ENCODE assay signal across 26 cellular contexts in genomic region chr5:95531491-95531890, GRCh38. TPM values are rescaled to one million over a fixed set of nuclear protein-coding genes. Genes with fewer than 3 reads are reported as not detected.
DNase-seq lines count a peak whose midpoint lies in the region; ATAC-seq, FAIRE-seq and TF ChIP-seq lines count a peak whose summit lies in the region.
"Had no signal": no experiment of that assay in that cellular context is flagged by ENCODE, and none has a peak within 500 bp of the region (broad histone marks: within the 10 kb centered on the region; RNA-seq: fewer than 3 reads in every experiment).

No MANE protein-coding gene starts in this region.

- peak; percentile 50 for ATAC-seq in GM19395 (IDR thresholded peaks at IDR 0.05; ENCODE audit: unreplicated experiment)
- ATAC-seq in HG02610 (IDR thresholded peaks at IDR 0.05; ENCODE audit: unreplicated experiment) = peak; percentile 64
- ATAC-seq in T-cell (replicated peaks in 1 of 4) = no peak
- ATAC-seq: Panc1 had no signal

- H3K27ac Mint-ChIP-seq in T-cell = no peak overlapping the region
- H3K27ac Mint-ChIP-seq in nephron progenitor cell = no peak overlapping the region

- CTCF ChIA-PET in T-cell (lab: Charles Lee) = interaction anchor here (0.6 to 0.9 kb wide), 2 partner anchors 10 to 44 kb away, joined by 3 read pairs; no protein-coding TSS in a partner anchor

- H3K9me3 Mint-ChIP-seq in T-cell (no peaks in the 10 kb centered on the region), nephron progenitor cell (no peaks in the 10 kb centered on the region)

- H3K27me3 ChIP-seq in keratinocyte (ENCODE audit: control insufficient read depth, extremely low read depth, insufficient read depth, low read length) = no peaks in the 10 kb centered on the region

- H3K4me2 ChIP-seq in keratinocyte (ENCODE audit: control insufficient read depth, extremely low read depth, insufficient read depth, low read depth, low read length) = no peak overlapping the region

- H3K4me1 ChIP-seq in keratinocyte (ENCODE audit: control insufficient read depth, extremely low read depth, insufficient read depth, low read length) = no peaks in the 10 kb centered on the region

- no peak overlapping the region for H3K4me3 Mint-ChIP-seq in T-cell
- no peak overlapping the region for H3K4me3 Mint-ChIP-seq in nephron progenitor cell

- no peak for DNase-seq in D721Med (ENCODE audit: insufficient read length, low spot score)
- no peak for DNase-seq in keratinocyte (ENCODE audit: low read depth, low spot score)
- DNase-seq in UCSD-AML1 (lab: John Stamatoyannopoulos, UW; ENCODE audit: unreplicated experiment) = no peak
- no peak for DNase-seq in DMS153 treated with DMSO at 0.1 percent for 48 hours (lab: John Stamatoyannopoulos, UW; ENCODE audit: unreplicated experiment)
- DNase-seq in T-cell = no peak
- DNase-seq in nephron progenitor cell = no peak
- DNase-seq: 8988T, Calu3, DMS53, IMR-90, KG1, MM.1S, NCI-H1092, NCI-H1417 treated with DMSO at 0.1 percent for 48 hours, NCI-H1694 treated with DMSO at 0.1 percent for 48 hours, NCI-H2081 treated with DMSO at 0.1 percent for 48 hours, NCI-H2171, NCI-H226, NCI-H510A, NCI-H69, SHP77 had no signal

- peaks cover 60% of the 10 kb centered on the region for H3K36me3 Mint-ChIP-seq in T-cell
- peaks cover 60% of the 10 kb centered on the region for H3K36me3 Mint-ChIP-seq in nephron progenitor cell (ENCODE audit: low read depth)

- H2AFZ ChIP-seq in keratinocyte (ENCODE audit: control insufficient read depth, low read length) = no peak overlapping the region

- H3K79me2 ChIP-seq in keratinocyte (ENCODE audit: control insufficient read depth, insufficient read depth, low read length) = peaks cover 2% of the 10 kb centered on the region

- H3K27ac ChIP-seq in keratinocyte (ENCODE audit: control insufficient read depth, insufficient read depth, low read length) = no peak overlapping the region
- H3K27ac ChIP-seq: RWPE1 had no signal

- no peak overlapping the region for H3K9ac ChIP-seq in keratinocyte (ENCODE audit: control insufficient read depth, extremely low read depth, insufficient read depth, low read length)

- H3K4me1 Mint-ChIP-seq in T-cell (peaks cover 16 to 25% (median 17%) of the 10 kb centered on the region in 3 donors), nephron progenitor cell (peaks cover 7% of the 10 kb centered on the region)

- no peak overlapping the region for H3K4me3 ChIP-seq in keratinocyte (ENCODE audit: control insufficient read depth in 2 of 3, extremely low read depth in 1 of 3, insufficient read depth in 2 of 3, low read depth in 1 of 3, low read length in 3 of 3)

- peak; percentile 64 for FAIRE-seq in D721Med (lab: Jason Lieb, UNC)
- FAIRE-seq in keratinocyte (lab: Jason Lieb, UNC) = peak; percentile 9
- FAIRE-seq: H54 had no signal

- H3K9me1 ChIP-seq in keratinocyte (ENCODE audit: control insufficient read depth, extremely low read depth, insufficient read depth, low read length) = no peaks in the 10 kb centered on the region

- dilution Hi-C loops in keratinocyte (cut with MboI; ENCODE audit: extremely low pct_ligation_motif_present, low sequenced_read_pairs) = no loop called here

- no peaks in the 10 kb centered on the region for H3K27me3 Mint-ChIP-seq in T-cell
- H3K27me3 Mint-ChIP-seq in nephron progenitor cell (ENCODE audit: low read depth, poor library complexity) = no peaks in the 10 kb centered on the region

- TF ChIP-seq CTCF in D721Med (IDR thresholded peaks at IDR 0.05; ENCODE audit: insufficient read depth, missing control alignments) (no peak), keratinocyte (optimal IDR thresholded peaks at IDR 0.05 in 1 of 3, IDR thresholded peaks at IDR 0.05 in 1 of 3, conservative IDR thresholded peaks at IDR 0.05 in 1 of 3; ENCODE audit: extremely low read depth in 1 of 3, insufficient read depth in 2 of 3, low read length in 3 of 3) (no peak), nephron progenitor cell (IDR thresholded peaks at IDR 0.05) (no peak)

- POLR2A ChIA-PET in T-cell (lab: Charles Lee) = interaction anchor here in 1 of 2 donors (0.7 kb wide), 1 partner anchor 125 kb away, joined by 4 read pairs; no protein-coding TSS in a partner anchor

- H3K9me3 ChIP-seq in keratinocyte (ENCODE audit: control insufficient read depth, low read depth, low read length) = no peaks in the 10 kb centered on the region

- H4K20me1 ChIP-seq in keratinocyte (ENCODE audit: control insufficient read depth, extremely low read depth, insufficient read depth, low read length) = no peaks in the 10 kb centered on the region

- H3K36me3 ChIP-seq in keratinocyte (ENCODE audit: control insufficient read depth in 2 of 2, extremely low read depth in 1 of 2, insufficient read depth in 2 of 2, low read length in 2 of 2) = peaks cover 12 to 13% of the 10 kb centered on the region in 2 experiments

RNA-seq across cellular contexts. Expression of gene SKIC3, which starts 23.3 kb away (rescaled TPM):
- polyA plus RNA-seq in keratinocyte = 37.1 to 63.8 TPM (median 44.9 TPM) in 3 replicates
- 37.5 TPM for polyA plus RNA-seq in keratinocyte (2011; ENCODE audit: low read depth)
- 20.9 and 46.3 TPM in 2 replicates for polyA plus RNA-seq in keratinocyte (2011; cell fraction: cytosol; rRNA removed)
- polyA plus RNA-seq in keratinocyte (2011; cell fraction: nucleus; rRNA removed) = 47.6 and 63.7 TPM in 2 replicates
- polyA plus RNA-seq in keratinocyte (2012; ENCODE audit: low replicate concordance) = 23.6 and 39.4 TPM in 2 replicates
- 14.3 to 121 TPM (median 58.2 TPM) in 3 replicates for polyA minus RNA-seq in keratinocyte
- polyA minus RNA-seq in keratinocyte (2011; cell fraction: cytosol; rRNA and poly(A)+ RNA removed) = 42.6 TPM
- 58.7 and 119 TPM in 2 replicates for polyA minus RNA-seq in keratinocyte (2011; cell fraction: nucleus; rRNA and poly(A)+ RNA removed)
- 10 to 100 TPM; 62.7 to 85.6 (median 76.3) TPM for total RNA-seq in T-cell

RNA-seq across cellular contexts. Expression of gene ARSK, which starts 23.4 kb away (rescaled TPM):
- 6.4 to 9.3 TPM (median 6.7 TPM) in 3 replicates for polyA plus RNA-seq in keratinocyte
- polyA plus RNA-seq in keratinocyte (2011; ENCODE audit: low read depth) = 3.4 TPM
- 2.7 and 5.3 TPM in 2 replicates for polyA plus RNA-seq in keratinocyte (2011; cell fraction: cytosol; rRNA removed)
- 9.6 and 13.0 TPM in 2 replicates for polyA plus RNA-seq in keratinocyte (2011; cell fraction: nucleus; rRNA removed)
- polyA plus RNA-seq in keratinocyte (2012; ENCODE audit: low replicate concordance) = 3.4 and 5.7 TPM in 2 replicates
- 0.36 to 5.8 TPM (median 4.2 TPM) in 3 replicates for polyA minus RNA-seq in keratinocyte
- 4.6 TPM for polyA minus RNA-seq in keratinocyte (2011; cell fraction: cytosol; rRNA and poly(A)+ RNA removed)
- polyA minus RNA-seq in keratinocyte (2011; cell fraction: nucleus; rRNA and poly(A)+ RNA removed) = 7.3 and 12.3 TPM in 2 replicates
- 1 to 10 TPM; 4.2 to 6.9 (median 6.2) TPM for total RNA-seq in T-cell

Comparison
In these comparisons a context has a peak if more than half of its experiments do, and no peak if none do; other contexts are left out.
1. ATAC-seq: peak in GM19395 (single experiment) and HG02610 (single experiment); none in T-cell (0 of 4).